Comparison of ENCODE assay signal across 23 cellular contexts in genomic region chr1:147585640-147586383, GRCh38. TPM values are rescaled to one million over a fixed set of nuclear protein-coding genes. Genes with fewer than 3 reads are reported as not detected.
DNase-seq lines count a peak whose midpoint lies in the region; ATAC-seq and TF ChIP-seq lines count a peak whose summit lies in the region.
"Had no signal": no experiment of that assay in that cellular context is flagged by ENCODE, and none has a peak within 500 bp of the region (broad histone marks: within the 10 kb centered on the region; RNA-seq: fewer than 3 reads in every experiment).

No MANE protein-coding gene starts in this region.

- no peak overlapping the region for H3K9ac ChIP-seq in iPS-20b (ENCODE audit: low read depth, low read length)
- no peak overlapping the region for H3K9ac ChIP-seq in smooth muscle cell (ENCODE audit: low read depth)
- no peak overlapping the region for H3K9ac ChIP-seq in Karpas-422 (ENCODE audit: low read length)

- peak; percentile 49 for ATAC-seq in stimulated activated naive CD8-positive, alpha-beta T cell treated with anti-CD3 and anti-CD28 coated beads, Interleukin-15, Interleukin-2, amounts not matched to agents 100 U/mL and 50 U/mL, for 24 hours
- ATAC-seq in stimulated activated naive CD8-positive, alpha-beta T cell treated with anti-CD3 and anti-CD28 coated beads, Interleukin-15, amount 100 ng/mL, for 72 hours, result no peak
- ATAC-seq in HG03457 (IDR thresholded peaks at IDR 0.05; ENCODE audit: unreplicated experiment), result no peak
- ATAC-seq in HG03045 (IDR thresholded peaks at IDR 0.05; ENCODE audit: unreplicated experiment), result no peak
- ATAC-seq: right cardiac atrium had no signal

- WGBS in smooth muscle cell (ENCODE audit: low lambda C conversion rate), result 61% methylated on average over 6 of the region's 6 CpGs

- H3K4me3 Mint-ChIP-seq in stimulated activated naive CD8-positive, alpha-beta T cell treated with anti-CD3 and anti-CD28 coated beads, Interleukin-15, amount 100 ng/mL, for 72 hours, result no peak overlapping the region
- H3K4me3 Mint-ChIP-seq: activated CD4-positive, alpha-beta memory T cell treated with anti-CD3 and anti-CD28 coated beads for 36 hours; activated naive CD4-positive, alpha-beta T cell treated with anti-CD3 and anti-CD28 coated beads, Interleukin-2, amount 50 U/mL, for 24 hours; stimulated activated naive CD8-positive, alpha-beta T cell treated with anti-CD3 and anti-CD28 coated beads, Interleukin-15, Interleukin-2, amounts not matched to agents 100 ng/mL and 50 ng/mL, for 24 hours had no signal

- H3K36me3 ChIP-seq in iPS-20b (ENCODE audit: insufficient read depth, low read depth, low read length), result no peaks in the 10 kb centered on the region
- no peaks in the 10 kb centered on the region for H3K36me3 ChIP-seq in smooth muscle cell (ENCODE audit: low read depth)
- no peaks in the 10 kb centered on the region for H3K36me3 ChIP-seq in Karpas-422 (ENCODE audit: insufficient read depth, low read length)
- H3K36me3 ChIP-seq: esophagus squamous epithelium, upper lobe of left lung had no signal

- H3K27ac Mint-ChIP-seq in stimulated activated naive CD8-positive, alpha-beta T cell treated with anti-CD3 and anti-CD28 coated beads, Interleukin-15, amount 100 ng/mL, for 72 hours, result no peak overlapping the region
- H3K27ac Mint-ChIP-seq: activated CD4-positive, alpha-beta memory T cell treated with anti-CD3 and anti-CD28 coated beads for 36 hours; activated naive CD4-positive, alpha-beta T cell treated with anti-CD3 and anti-CD28 coated beads, Interleukin-2, amount 50 U/mL, for 24 hours; stimulated activated naive CD8-positive, alpha-beta T cell treated with anti-CD3 and anti-CD28 coated beads, Interleukin-15, Interleukin-2, amounts not matched to agents 100 ng/mL and 50 ng/mL, for 24 hours had no signal

- H2AFZ ChIP-seq in smooth muscle cell (ENCODE audit: low read depth) (no peak overlapping the region), Karpas-422 (ENCODE audit: low read length) (no peak overlapping the region)

- peaks cover 20% of the 10 kb centered on the region for H3K27me3 Mint-ChIP-seq in stimulated activated naive CD8-positive, alpha-beta T cell treated with anti-CD3 and anti-CD28 coated beads, Interleukin-15, amount 100 ng/mL, for 72 hours

- peaks cover 9% of the 10 kb centered on the region for H3K79me2 ChIP-seq in smooth muscle cell (ENCODE audit: low read depth)
- H3K79me2 ChIP-seq in Karpas-422 (ENCODE audit: low read length), result no peaks in the 10 kb centered on the region

- peak; percentile 22 for DNase-seq in stimulated activated naive CD8-positive, alpha-beta T cell treated with anti-CD3 and anti-CD28 coated beads, Interleukin-15, Interleukin-2, amounts not matched to agents 100 U/mL and 50 U/mL, for 24 hours
- DNase-seq in stimulated activated naive CD8-positive, alpha-beta T cell treated with anti-CD3 and anti-CD28 coated beads, Interleukin-15, amount 100 ng/mL, for 72 hours, result no peak
- DNase-seq in NCI-H187 (lab: John Stamatoyannopoulos, UW) (peak; percentile 44), smooth muscle cell (lab: John Stamatoyannopoulos, UW; ENCODE audit: unreplicated experiment) (no peak), Karpas-422 (no peak)
- DNase-seq: activated CD4-positive, alpha-beta memory T cell treated with anti-CD3 and anti-CD28 coated beads for 36 hours; activated T-cell treated with anti-CD3 and anti-CD28 coated beads, Interleukin-2, amount 50 U/mL, for 1 hour; COR-L47; effector memory CD4-positive, alpha-beta T cell; esophagus squamous epithelium; GDM1; KG1; NCI-H1092 treated with DMSO at 0.1 percent for 48 hours; NCI-H748 treated with DMSO at 0.1 percent for 48 hours; SHP77; T-helper 1 cell had no signal

- H3K9me2 ChIP-seq in Karpas-422 (replicated peaks; ENCODE audit: insufficient read depth, low read length), result no peaks in the 10 kb centered on the region

- H3K4me1 ChIP-seq in iPS-20b (ENCODE audit: insufficient read depth, low read length) (peaks cover 40% of the 10 kb centered on the region; the same call in 1 of the 2 replicates), smooth muscle cell (ENCODE audit: low read depth) (peaks cover 22% of the 10 kb centered on the region), Karpas-422 (ENCODE audit: low read length) (peaks cover 20% of the 10 kb centered on the region)
- H3K4me1 ChIP-seq: esophagus squamous epithelium, upper lobe of left lung had no signal

- peak overlapping the region; percentile 65; the same call in 1 of the 2 replicates for H3K4me3 ChIP-seq in iPS-20b (ENCODE audit: low read length)
- no peak overlapping the region for H3K4me3 ChIP-seq in smooth muscle cell
- no peak overlapping the region for H3K4me3 ChIP-seq in Karpas-422 (ENCODE audit: low read length)
- H3K4me3 ChIP-seq: esophagus squamous epithelium, upper lobe of left lung had no signal

- TF ChIP-seq CTCF in smooth muscle cell (IDR thresholded peaks at IDR 0.05; ENCODE audit: borderline replicate concordance, insufficient read depth, poor library complexity, severe bottlenecking), result no peak

- H3F3A ChIP-seq in smooth muscle cell (ENCODE audit: low read depth), result peaks cover 9% of the 10 kb centered on the region

- H3K4me1 Mint-ChIP-seq in stimulated activated naive CD8-positive, alpha-beta T cell treated with anti-CD3 and anti-CD28 coated beads, Interleukin-15, amount 100 ng/mL, for 72 hours, result peaks cover 25% of the 10 kb centered on the region

- no peak overlapping the region for H3K27ac ChIP-seq in iPS-20b (ENCODE audit: low read length)
- peak overlapping the region; percentile 9 for H3K27ac ChIP-seq in smooth muscle cell (ENCODE audit: low read depth)
- H3K27ac ChIP-seq in Karpas-422 (ENCODE audit: low read length), result no peak overlapping the region
- H3K27ac ChIP-seq: esophagus squamous epithelium, upper lobe of left lung had no signal

- H4K20me1 ChIP-seq in smooth muscle cell (ENCODE audit: low read depth) (peaks cover 16% of the 10 kb centered on the region), Karpas-422 (ENCODE audit: insufficient read depth, low read depth, low read length) (no peaks in the 10 kb centered on the region)

- no peaks in the 10 kb centered on the region for H3K9me3 Mint-ChIP-seq in stimulated activated naive CD8-positive, alpha-beta T cell treated with anti-CD3 and anti-CD28 coated beads, Interleukin-15, amount 100 ng/mL, for 72 hours
- H3K9me3 Mint-ChIP-seq: activated CD4-positive, alpha-beta memory T cell treated with anti-CD3 and anti-CD28 coated beads for 36 hours; activated naive CD4-positive, alpha-beta T cell treated with anti-CD3 and anti-CD28 coated beads, Interleukin-2, amount 50 U/mL, for 24 hours; stimulated activated naive CD8-positive, alpha-beta T cell treated with anti-CD3 and anti-CD28 coated beads, Interleukin-15, Interleukin-2, amounts not matched to agents 100 ng/mL and 50 ng/mL, for 24 hours had no signal

- H3K9me3 ChIP-seq in iPS-20b (ENCODE audit: insufficient read depth, low read depth, low read length), result no peaks in the 10 kb centered on the region
- no peaks in the 10 kb centered on the region for H3K9me3 ChIP-seq in smooth muscle cell (replicated peaks; ENCODE audit: low read depth)
- no peaks in the 10 kb centered on the region for H3K9me3 ChIP-seq in Karpas-422 (ENCODE audit: low read length)
- H3K9me3 ChIP-seq: esophagus squamous epithelium, upper lobe of left lung had no signal

- peak overlapping the region; percentile 80 for H3K4me2 ChIP-seq in smooth muscle cell
- no peak overlapping the region for H3K4me2 ChIP-seq in Karpas-422 (ENCODE audit: low read depth, low read length, poor library complexity, severe bottlenecking)

- H3K27me3 ChIP-seq in iPS-20b (ENCODE audit: insufficient read depth, low read length) (peaks cover 66% of the 10 kb centered on the region), smooth muscle cell (ENCODE audit: low read depth) (no peaks in the 10 kb centered on the region), Karpas-422 (ENCODE audit: low read length) (no peaks in the 10 kb centered on the region)
- H3K27me3 ChIP-seq: esophagus squamous epithelium, upper lobe of left lung had no signal

RNA-seq across cellular contexts. Expression of gene BCL9, which starts 44.5 kb away (rescaled TPM):
- 12.2 and 19.2 TPM in 2 replicates for total RNA-seq in smooth muscle cell
- 11.1 and 15.6 TPM in 2 replicates for polyA plus RNA-seq in smooth muscle cell
- total RNA-seq in Karpas-422 (2014; rRNA removed; shearing (Covaris generic); ENCODE audit: low replicate concordance), result 15.9 and 19.1 TPM in 2 replicates

Comparison
In these comparisons a context has a peak if more than half of its experiments do, and no peak if none do; other contexts are left out.
1. DNase-seq: peak in stimulated activated naive CD8-positive, alpha-beta T cell treated with anti-CD3 and anti-CD28 coated beads, Interleukin-15, Interleukin-2, amounts not matched to agents 100 U/mL and 50 U/mL, for 24 hours (single experiment) and NCI-H187 (2 of 2); none in stimulated activated naive CD8-positive, alpha-beta T cell treated with anti-CD3 and anti-CD28 coated beads, Interleukin-15, amount 100 ng/mL, for 72 hours (0 of 2), smooth muscle cell (single experiment) and Karpas-422 (single experiment).